Comparison of ENCODE assay signal across 8 cellular contexts in genomic region chr6:155171109-155171746, GRCh38.
DNase-seq lines count a peak whose midpoint lies in the region; ATAC-seq, FAIRE-seq and TF ChIP-seq lines count a peak whose summit lies in the region.

No MANE protein-coding gene starts in this region.

- intact Hi-C loops in left ventricle myocardium inferior (cut with micrococcal nuclease), result no loop called here

- peaks cover 15% of the 10 kb centered on the region for H3K4me1 ChIP-seq in left ventricle myocardium inferior

- DNase-seq in NOMO-1 treated with DMSO at 0.1 percent for 48 hours (lab: John Stamatoyannopoulos, UW; ENCODE audit: unreplicated experiment) (peak; percentile 57), NOMO-1 treated with dmso at 0.1 percent for 144 hours (lab: John Stamatoyannopoulos, UW; ENCODE audit: unreplicated experiment) (no peak), RCC 7860 (ENCODE audit: low spot score) (peak; percentile 97), left ventricle myocardium inferior (no peak), SKM-1 (lab: John Stamatoyannopoulos, UW; ENCODE audit: unreplicated experiment) (no peak)
- peak; percentile 89 for DNase-seq in activated naive CD4-positive, alpha-beta T cell treated with Interleukin-2 at 50 U/mL for 16 hours
- DNase-seq in stimulated activated CD4-positive, alpha-beta T cell treated with anti-CD3 and anti-CD28 coated beads, Interleukin-12 subunit alpha, Interleukin-12 subunit beta, amount 100 ng/mL, for 48 hours (ENCODE audit: low read depth in 2 of 3, low spot score in 1 of 3), result peak; percentile 79 to 92 (median 79)

- H3K27ac ChIP-seq in left ventricle myocardium inferior (replicated peaks), result peak overlapping the region; percentile 12

- no peaks in the 10 kb centered on the region for H3K27me3 ChIP-seq in left ventricle myocardium inferior (ENCODE audit: low read depth)

- peak; percentile 91 for FAIRE-seq in RCC 7860 (lab: Jason Lieb, UNC)

- H3K9me3 ChIP-seq in left ventricle myocardium inferior (replicated peaks), result no peaks in the 10 kb centered on the region

- H3K36me3 ChIP-seq in left ventricle myocardium inferior, result no peaks in the 10 kb centered on the region

- ATAC-seq in HG03064 (IDR thresholded peaks at IDR 0.05; ENCODE audit: low read depth, unreplicated experiment), result peak; percentile 82

- peak overlapping the region; percentile 11 for H3K4me3 ChIP-seq in left ventricle myocardium inferior

- no peak for TF ChIP-seq CTCF in left ventricle myocardium inferior (IDR thresholded peaks at IDR 0.05; ENCODE audit: borderline replicate concordance)

Comparison
In these comparisons a context has a peak if more than half of its experiments do, and no peak if none do; other contexts are left out.
1. DNase-seq: peak in NOMO-1 treated with DMSO at 0.1 percent for 48 hours (single experiment), RCC 7860 (single experiment), activated naive CD4-positive, alpha-beta T cell treated with Interleukin-2 at 50 U/mL for 16 hours (single experiment) and stimulated activated CD4-positive, alpha-beta T cell treated with anti-CD3 and anti-CD28 coated beads, Interleukin-12 subunit alpha, Interleukin-12 subunit beta, amount 100 ng/mL, for 48 hours (3 of 3); none in NOMO-1 treated with dmso at 0.1 percent for 144 hours (single experiment), left ventricle myocardium inferior (single experiment) and SKM-1 (single experiment).